18 cellular contexts compared by ENCODE assay signal in the genomic region with DNA sequence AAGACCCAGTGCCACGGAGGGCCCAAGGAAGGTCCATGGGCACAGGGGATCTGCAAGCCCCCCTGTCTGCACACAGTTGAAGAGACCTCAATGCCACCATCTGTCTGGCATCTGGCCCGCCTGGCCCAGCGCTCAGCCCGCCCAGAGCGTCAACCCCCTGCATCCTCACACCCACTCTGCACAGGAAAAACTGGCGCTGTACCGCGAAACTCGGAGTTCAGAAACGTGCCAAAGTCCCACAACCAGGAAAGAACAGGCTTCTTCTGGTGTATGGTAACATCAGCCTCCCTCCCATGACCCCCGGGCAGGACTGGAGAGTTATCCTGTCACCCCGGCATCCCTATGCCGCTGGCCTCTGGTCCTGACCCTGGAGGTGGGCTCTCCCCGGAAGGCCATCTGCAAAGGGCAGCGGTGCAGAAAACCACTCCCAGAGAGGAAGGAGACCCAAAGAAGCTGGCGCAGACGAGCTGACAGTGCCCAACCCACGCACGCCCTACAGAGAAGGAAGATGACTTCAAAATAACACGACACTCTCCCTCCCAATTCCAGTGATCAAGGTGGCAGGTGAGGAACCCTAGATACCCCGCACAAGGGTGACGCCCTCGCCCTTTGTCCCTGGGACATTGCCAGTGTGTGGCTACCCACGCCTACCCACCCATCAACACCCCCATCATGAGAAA. TPM values are rescaled to one million over a fixed set of nuclear protein-coding genes. Genes with fewer than 3 reads are reported as not detected.
DNase-seq lines count a peak whose midpoint lies in the region; ATAC-seq, FAIRE-seq and TF ChIP-seq lines count a peak whose summit lies in the region.
"Had no signal": no experiment of that assay in that cellular context is flagged by ENCODE, and none has a peak within 500 bp of the region (broad histone marks: within the 10 kb centered on the region; RNA-seq: fewer than 3 reads in every experiment).

No MANE protein-coding gene starts in this region.

- H4K20me1 ChIP-seq in GM12878 (ENCODE audit: control insufficient read depth, insufficient read depth) = no peaks in the 10 kb centered on the region

- in situ Hi-C loops in GM12878 (cut with MboI) = no loop called here

- no peak for TF ChIP-seq RAD21 in GM12878 (IDR thresholded peaks at IDR 0.05; ENCODE audit: insufficient read depth, low read depth, low read length)

- CTCF ChIA-PET in GM12878 (lab: Yijun Ruan, JAX) = no interaction called here
- CTCF ChIA-PET in Calu3 (lab: Charles Lee) = no interaction called here

- H3K79me2 ChIP-seq in GM12878 (ENCODE audit: control insufficient read depth, insufficient read depth, low read length) = peaks cover 90% of the 10 kb centered on the region

- no peak for TF ChIP-seq POLR2A in GM12878 (IDR thresholded peaks at IDR 0.05; ENCODE audit: low read depth, low read length)

- no peak overlapping the region for H3K9ac ChIP-seq in GM12878 (ENCODE audit: control insufficient read depth, insufficient read depth, low read length)
- H3K9ac ChIP-seq in mucosa of rectum (ENCODE audit: low read depth in 1 of 2, low read length in 2 of 2) = no peak overlapping the region
- H3K9ac ChIP-seq: GM23248, KMS-11 had no signal

- RAD21 ChIA-PET in GM12878 (lab: Charles Lee; ENCODE audit: unreplicated experiment) = no interaction called here

- ATAC-seq in left cardiac atrium (no peak), GM12878 (peak; percentile 31), GM21786 (IDR thresholded peaks at IDR 0.05; ENCODE audit: unreplicated experiment) (no peak)
- ATAC-seq: activated CD8-positive, alpha-beta T cell treated with anti-CD3 and anti-CD28 coated beads for 36 hours; stimulated activated effector memory CD8-positive, alpha-beta T cell treated with anti-CD3 and anti-CD28 coated beads, Interleukin-12 subunit alpha, Interleukin-12 subunit beta, amount 100 ng/mL, for 72 hours had no signal

- no TSS peak for BruUV-seq in GM12878 (replicated peaks; lab: Mats Ljungman, UMichigan)
- no TSS peak for BruUV-seq in Calu3 (replicated peaks; lab: Mats Ljungman, UMichigan)

- H3K4me3 ChIP-seq in GM12878 (no peak overlapping the region), mucosa of rectum (ENCODE audit: low read length in 2 of 2) (no peak overlapping the region)
- H3K4me3 ChIP-seq: coronary artery, gastroesophageal sphincter, GM23248, PC-9, upper lobe of left lung had no signal

- no peak overlapping the region for H2AFZ ChIP-seq in GM12878 (ENCODE audit: control insufficient read depth, low read depth, low read length)
- H2AFZ ChIP-seq: GM23248, PC-9 had no signal

- SMC1A ChIA-PET in GM12878 (lab: Charles Lee; ENCODE audit: uncharacterized antibody, unreplicated experiment) = interaction anchor here (0.7 to 1.0 kb wide), 2 partner anchors 8 to 17 kb away, joined by 3 read pairs; no protein-coding TSS in a partner anchor

- intact Hi-C loops in left cardiac atrium (cut with DNase I) (no loop called here), cardiac septum (cut with DNase I) (no loop called here), GM12878 (cut with micrococcal nuclease; ENCODE audit: unreplicated experiment) (no loop called here), Calu3 (cut with micrococcal nuclease; ENCODE audit: unreplicated experiment) (no loop called here)

- 21% methylated on average over 24 of the region's 24 CpGs for WGBS in GM12878 (ENCODE audit: insufficient coverage, insufficient replicate concordance, low lambda C conversion rate, missing lambda C conversion rate)

- DNase-seq in left cardiac atrium = peak; percentile 14
- no peak for DNase-seq in cardiac septum (ENCODE audit: low spot score)
- DNase-seq in GM12878 (ENCODE audit: low read depth, low spot score) = no peak
- DNase-seq in NCI-H510A treated with DMSO at 0.1 percent for 48 hours (lab: John Stamatoyannopoulos, UW) = no peak
- no peak for DNase-seq in Calu3
- no peak for DNase-seq in COLO829 (ENCODE audit: low spot score)
- DNase-seq: activated CD8-positive, alpha-beta T cell treated with anti-CD3 and anti-CD28 coated beads for 36 hours; GM23248; NCI-H1436 treated with DMSO at 0.1 percent for 48 hours; PC-9 had no signal

- peak overlapping the region; percentile 40 for H3K4me2 ChIP-seq in GM12878 (ENCODE audit: control insufficient read depth, insufficient read depth)
- H3K4me2 ChIP-seq: KMS-11, PC-9 had no signal

- peaks cover 41% of the 10 kb centered on the region for H3K4me1 ChIP-seq in GM12878 (ENCODE audit: control insufficient read depth, insufficient read depth, low read length)
- peaks cover 35 to 44% of the 10 kb centered on the region in 2 donors for H3K4me1 ChIP-seq in mucosa of rectum (ENCODE audit: control insufficient read depth in 2 of 2, insufficient read depth in 2 of 2, low read length in 2 of 2)

- H3K9me3 Mint-ChIP-seq in Calu3 (ENCODE audit: low read depth, unreplicated experiment) = no peaks in the 10 kb centered on the region
- H3K9me3 Mint-ChIP-seq: activated CD8-positive, alpha-beta T cell treated with anti-CD3 and anti-CD28 coated beads for 36 hours; stimulated activated effector memory CD8-positive, alpha-beta T cell treated with anti-CD3 and anti-CD28 coated beads, Interleukin-12 subunit alpha, Interleukin-12 subunit beta, amount 100 ng/mL, for 72 hours had no signal

- POLR2A ChIA-PET in GM12878 (lab: Charles Lee) = interaction anchor here (2.1 kb wide), 1 partner anchor 16 kb away, joined by 5 read pairs; no protein-coding TSS in a partner anchor

- H3K27ac ChIP-seq in GM12878 (ENCODE audit: control insufficient read depth, insufficient read depth) (no peak overlapping the region), mucosa of rectum (ENCODE audit: low read depth in 2 of 2, low read length in 2 of 2) (peak overlapping the region; percentile 11 to 74)
- H3K27ac ChIP-seq: coronary artery, epithelial cell of prostate, gastroesophageal sphincter, GM23248, KMS-11, PC-9, upper lobe of left lung had no signal

- peaks cover 31% of the 10 kb centered on the region for H3K4me1 Mint-ChIP-seq in Calu3 (ENCODE audit: low read depth, unreplicated experiment)

- H3K27me3 ChIP-seq in GM12878 (replicated peaks in 1 of 2; ENCODE audit: control insufficient read depth in 2 of 2, insufficient read depth in 2 of 2, low read length in 1 of 2) (no peaks in the 10 kb centered on the region), mucosa of rectum (ENCODE audit: control insufficient read depth in 2 of 2, insufficient read depth in 2 of 2, low read length in 2 of 2) (no peaks in the 10 kb centered on the region)
- H3K27me3 ChIP-seq: gastroesophageal sphincter, upper lobe of left lung had no signal

- no peak overlapping the region for H3K27ac Mint-ChIP-seq in Calu3 (ENCODE audit: unreplicated experiment)
- H3K27ac Mint-ChIP-seq: activated CD8-positive, alpha-beta T cell treated with anti-CD3 and anti-CD28 coated beads for 36 hours; stimulated activated effector memory CD8-positive, alpha-beta T cell treated with anti-CD3 and anti-CD28 coated beads, Interleukin-12 subunit alpha, Interleukin-12 subunit beta, amount 100 ng/mL, for 72 hours had no signal

- H3K9me3 ChIP-seq in GM12878 (replicated peaks; ENCODE audit: control insufficient read depth, insufficient read depth, low read length) (no peaks in the 10 kb centered on the region), mucosa of rectum (ENCODE audit: control insufficient read depth in 2 of 2, low read length in 2 of 2) (no peaks in the 10 kb centered on the region)
- H3K9me3 ChIP-seq: gastroesophageal sphincter, upper lobe of left lung had no signal

- H3K36me3 Mint-ChIP-seq in Calu3 (ENCODE audit: insufficient read depth, unreplicated experiment) = no peaks in the 10 kb centered on the region
- H3K36me3 Mint-ChIP-seq: stimulated activated effector memory CD8-positive, alpha-beta T cell treated with anti-CD3 and anti-CD28 coated beads, Interleukin-12 subunit alpha, Interleukin-12 subunit beta, amount 100 ng/mL, for 72 hours had no signal

- FAIRE-seq in GM12878 (lab: Jason Lieb, UNC) = no peak

- H3K36me3 ChIP-seq in GM12878 (ENCODE audit: control insufficient read depth in 2 of 2, insufficient read depth in 2 of 2, low read length in 1 of 2) (peaks cover 3% of the 10 kb centered on the region in 2 experiments; a peak in 3 of 4 replicates), mucosa of rectum (ENCODE audit: control insufficient read depth in 2 of 2, insufficient read depth in 2 of 2, low read length in 2 of 2) (peaks cover 0 to 2% of the 10 kb centered on the region in 2 donors)
- H3K36me3 ChIP-seq: gastroesophageal sphincter, upper lobe of left lung had no signal

- no peak overlapping the region for H3K4me3 Mint-ChIP-seq in Calu3 (ENCODE audit: low read depth, unreplicated experiment)
- H3K4me3 Mint-ChIP-seq: activated CD8-positive, alpha-beta T cell treated with anti-CD3 and anti-CD28 coated beads for 36 hours; stimulated activated effector memory CD8-positive, alpha-beta T cell treated with anti-CD3 and anti-CD28 coated beads, Interleukin-12 subunit alpha, Interleukin-12 subunit beta, amount 100 ng/mL, for 72 hours had no signal

- TF ChIP-seq CTCF in GM12878 (IDR thresholded peaks at IDR 0.05 in 2 of 3, conservative IDR thresholded peaks at IDR 0.05 in 1 of 3; ENCODE audit: control insufficient read depth in 2 of 3, extremely low read depth in 1 of 3, insufficient read depth in 1 of 3, low read depth in 3 of 3, low read length in 3 of 3) (no peak), Calu3 (IDR thresholded peaks at IDR 0.05; ENCODE audit: unreplicated experiment) (no peak)

- TF ChIP-seq EP300 in GM12878 (IDR thresholded peaks at IDR 0.05; ENCODE audit: borderline replicate concordance in 1 of 2, control insufficient read depth in 1 of 2, low read depth in 2 of 2, low read length in 2 of 2) = no peak

- no peaks in the 10 kb centered on the region for H3K27me3 Mint-ChIP-seq in Calu3 (ENCODE audit: unreplicated experiment)
- H3K27me3 Mint-ChIP-seq: activated CD8-positive, alpha-beta T cell treated with anti-CD3 and anti-CD28 coated beads for 36 hours had no signal

RNA-seq across cellular contexts. Expression of a gene that starts 18.9 kb away (rescaled TPM):
- total RNA-seq in left cardiac atrium (1 to 10 TPM; 8.3 to 9.6 TPM), cardiac septum (8.1 TPM), GM12878 (2014; rRNA removed) (15.4 and 17.3 TPM in 2 replicates), GM12878 (2014; rRNA removed; fragmentation: Illumina TruSeq; extraction: Trizol) (17.8 and 18.1 TPM in 2 replicates), GM12878 (2021) (36.0 and 43.9 TPM in 2 replicates), Calu3 (2022) (29.4 and 30.7 TPM in 2 replicates)
- 39.5 and 41.0 TPM in 2 replicates for total RNA-seq in GM12878 (2013; cell fraction: nucleolus; rRNA removed)
- 11.0 TPM for polyA plus RNA-seq in GM12878 (2011; ENCODE audit: low read depth)
- polyA plus RNA-seq in GM12878 (2011; rRNA removed) (9.7 and 13.3 TPM in 2 replicates), GM12878 (2014; fragmentation: Illumina TruSeq; extraction: Trizol) (16.1 and 23.6 TPM in 2 replicates), GM12878 (2014; fragmentation: Nextera tagmentation; extraction: Ambion mirVana) (under 1 TPM; 0.13 to 0.53 TPM), GM12878 (2014; rRNA removed) (26.7 and 30.9 TPM in 2 replicates), GM12878 (2016; fragmentation: Nextera tagmentation; extraction: Ambion mirVana) (10 to 100 TPM; 13.5 to 16.6 TPM)
- 16.2 and 18.8 TPM in 2 replicates for polyA plus RNA-seq in GM12878 (2011; cell fraction: cytosol; rRNA removed)
- polyA plus RNA-seq in GM12878 (2011; cell fraction: nucleus; rRNA removed) = 37.5 and 42.0 TPM in 2 replicates
- polyA plus RNA-seq in GM12878 (2012) = 24.7 and 27.4 TPM in 2 replicates
- polyA minus RNA-seq in GM12878 (2011; rRNA and poly(A)+ RNA removed) = 21.4 and 32.6 TPM in 2 replicates
- 12.7 and 13.9 TPM in 2 replicates for polyA minus RNA-seq in GM12878 (2011; cell fraction: cytosol; rRNA and poly(A)+ RNA removed)
- polyA minus RNA-seq in GM12878 (2011; cell fraction: nucleus; rRNA and poly(A)+ RNA removed) = 11.4 and 17.0 TPM in 2 replicates

RNA-seq across cellular contexts. Expression of a gene that starts 52.0 kb away (rescaled TPM):
- total RNA-seq in left cardiac atrium (1 to 10 TPM; 7.0 to 7.9 TPM), cardiac septum (9.0 TPM), GM12878 (2014; rRNA removed) (11.5 and 12.4 TPM in 2 replicates), GM12878 (2014; rRNA removed; fragmentation: Illumina TruSeq; extraction: Trizol) (5.4 and 6.3 TPM in 2 replicates), GM12878 (2021) (12.8 and 13.6 TPM in 2 replicates), Calu3 (2022) (10.5 and 10.7 TPM in 2 replicates)
- total RNA-seq in GM12878 (2013; cell fraction: nucleolus; rRNA removed) = 7.5 and 7.6 TPM in 2 replicates
- polyA plus RNA-seq in GM12878 (2011; ENCODE audit: low read depth) = 4.9 TPM
- polyA plus RNA-seq in GM12878 (2011; rRNA removed) (5.6 and 7.0 TPM in 2 replicates), GM12878 (2014; fragmentation: Illumina TruSeq; extraction: Trizol) (7.6 and 10.0 TPM in 2 replicates), GM12878 (2014; fragmentation: Nextera tagmentation; extraction: Ambion mirVana) (1 to 10 TPM; 2.1 to 2.6 TPM), GM12878 (2014; rRNA removed) (12.7 and 12.9 TPM in 2 replicates), GM12878 (2016; fragmentation: Nextera tagmentation; extraction: Ambion mirVana) (10 to 100 TPM; 13.6 to 13.7 TPM)
- polyA plus RNA-seq in GM12878 (2011; cell fraction: cytosol; rRNA removed) = 6.1 and 6.4 TPM in 2 replicates
- polyA plus RNA-seq in GM12878 (2011; cell fraction: nucleus; rRNA removed) = 5.9 and 7.8 TPM in 2 replicates
- polyA plus RNA-seq in GM12878 (2012) = 8.5 and 9.0 TPM in 2 replicates
- 2.2 and 6.0 TPM in 2 replicates for polyA minus RNA-seq in GM12878 (2011; rRNA and poly(A)+ RNA removed)
- 2.3 and 3.2 TPM in 2 replicates for polyA minus RNA-seq in GM12878 (2011; cell fraction: cytosol; rRNA and poly(A)+ RNA removed)
- 5.2 and 6.1 TPM in 2 replicates for polyA minus RNA-seq in GM12878 (2011; cell fraction: nucleus; rRNA and poly(A)+ RNA removed)
